In genomic region chr9:134323741-134324358, GRCh38 we compare ENCODE assay signal across 8 cellular contexts. TPM values are rescaled to one million over a fixed set of nuclear protein-coding genes. Genes with fewer than 3 reads are reported as not detected.
DNase-seq lines count a peak whose midpoint lies in the region; ATAC-seq, FAIRE-seq and TF ChIP-seq lines count a peak whose summit lies in the region.

No MANE protein-coding gene starts in this region.

- H3K9me3 Mint-ChIP-seq in MCF 10A (ENCODE audit: unreplicated experiment): no peaks in the 10 kb centered on the region
- H3K9me3 Mint-ChIP-seq in stimulated activated naive B cell treated with anti-CD40 and anti-IgM and Interleukin-4, amounts not matched to agents 10 μg/mL and 1 μg/mL and 100 μg/mL, for 72 hours: no peaks in the 10 kb centered on the region

- H3K4me3 ChIP-seq in keratinocyte (ENCODE audit: control insufficient read depth in 2 of 3, extremely low read depth in 1 of 3, insufficient read depth in 2 of 3, low read depth in 1 of 3, low read length in 3 of 3) (no peak overlapping the region), spleen (no peak overlapping the region)

- no TSS peak for BruUV-seq in MCF 10A (replicated peaks; lab: Mats Ljungman, UMichigan)

- FAIRE-seq in HTR-8/SVneo (lab: Jason Lieb, UNC): peak; percentile 67
- no peak for FAIRE-seq in keratinocyte (lab: Jason Lieb, UNC)

- POLR2A ChIA-PET in MCF 10A (lab: Yijun Ruan, JAX): interaction anchor here (0.6 to 3.3 kb wide), 20 partner anchors 19 to 332 kb away, joined by 3 to 56 read pairs (median 6); partner anchors contain the start of genes BRD3OS and RNU6ATAC

- peaks cover 20% of the 10 kb centered on the region for H3K79me2 ChIP-seq in keratinocyte (ENCODE audit: control insufficient read depth, insufficient read depth, low read length)

- peaks cover 3% of the 10 kb centered on the region for H4K20me1 ChIP-seq in keratinocyte (ENCODE audit: control insufficient read depth, extremely low read depth, insufficient read depth, low read length)

- intact Hi-C loops in MCF 10A (cut with micrococcal nuclease) (no loop called here), spleen (cut with DNase I; ENCODE audit: low total_unique reads) (loop anchor here (10.0 kb wide), 1 partner anchor 149 kb away; no protein-coding TSS in a partner anchor)

- dilution Hi-C loops in keratinocyte (cut with MboI; ENCODE audit: extremely low pct_ligation_motif_present, low sequenced_read_pairs): no loop called here

- no peaks in the 10 kb centered on the region for H3K9me1 ChIP-seq in keratinocyte (ENCODE audit: control insufficient read depth, extremely low read depth, insufficient read depth, low read length)

- no peak overlapping the region for H3K27ac ChIP-seq in keratinocyte (ENCODE audit: control insufficient read depth, insufficient read depth, low read length)
- peak overlapping the region in 1 of 8 donors; percentile 28 for H3K27ac ChIP-seq in spleen

- no peaks in the 10 kb centered on the region for H3K9me3 ChIP-seq in keratinocyte (ENCODE audit: control insufficient read depth, low read depth, low read length)
- H3K9me3 ChIP-seq in spleen: no peaks in the 10 kb centered on the region

- H3K4me1 ChIP-seq in keratinocyte (ENCODE audit: control insufficient read depth, extremely low read depth, insufficient read depth, low read length) (peaks cover 21% of the 10 kb centered on the region), spleen (peaks cover 7 to 76% (median 39%) of the 10 kb centered on the region in 6 donors)

- 74 to 93% (median 84%) methylated on average over 13 to 20 of the region's 20 CpGs for WGBS in spleen, 5 donors

- H2AFZ ChIP-seq in keratinocyte (ENCODE audit: control insufficient read depth, low read length): no peak overlapping the region

- no peaks in the 10 kb centered on the region for H3K27me3 Mint-ChIP-seq in MCF 10A (ENCODE audit: insufficient read depth, unreplicated experiment)
- peaks cover 13 to 28% of the 10 kb centered on the region in 2 donors for H3K27me3 Mint-ChIP-seq in stimulated activated naive B cell treated with anti-CD40 and anti-IgM and Interleukin-4, amounts not matched to agents 10 μg/mL and 1 μg/mL and 100 μg/mL, for 72 hours

- no peak overlapping the region for H3K9ac ChIP-seq in keratinocyte (ENCODE audit: control insufficient read depth, extremely low read depth, insufficient read depth, low read length)

- peaks cover 9% of the 10 kb centered on the region for H3K36me3 Mint-ChIP-seq in MCF 10A (ENCODE audit: insufficient read depth, unreplicated experiment)
- no peaks in the 10 kb centered on the region for H3K36me3 Mint-ChIP-seq in stimulated activated naive B cell treated with anti-CD40 and anti-IgM and Interleukin-4, amounts not matched to agents 10 μg/mL and 1 μg/mL and 100 μg/mL, for 72 hours

- H3K27ac Mint-ChIP-seq in MCF 10A (ENCODE audit: low read depth, unreplicated experiment): peak overlapping the region; percentile 94
- H3K27ac Mint-ChIP-seq in stimulated activated naive B cell treated with anti-CD40 and anti-IgM and Interleukin-4, amounts not matched to agents 10 μg/mL and 1 μg/mL and 100 μg/mL, for 72 hours: no peak overlapping the region

- TF ChIP-seq CTCF in MCF 10A (IDR thresholded peaks at IDR 0.05; ENCODE audit: unreplicated experiment) (no peak), keratinocyte (optimal IDR thresholded peaks at IDR 0.05 in 1 of 3, IDR thresholded peaks at IDR 0.05 in 1 of 3, conservative IDR thresholded peaks at IDR 0.05 in 1 of 3; ENCODE audit: extremely low read depth in 1 of 3, insufficient read depth in 2 of 3, low read length in 3 of 3) (no peak), spleen (IDR thresholded peaks at IDR 0.05 in 8 of 11, conservative IDR thresholded peaks at IDR 0.05 in 3 of 11) (no peak)

- no peak for TF ChIP-seq POLR2A in spleen (IDR thresholded peaks at IDR 0.05)

- H3K4me3 Mint-ChIP-seq in MCF 10A (ENCODE audit: unreplicated experiment): peak overlapping the region; percentile 81
- no peak overlapping the region for H3K4me3 Mint-ChIP-seq in stimulated activated naive B cell treated with anti-CD40 and anti-IgM and Interleukin-4, amounts not matched to agents 10 μg/mL and 1 μg/mL and 100 μg/mL, for 72 hours

- peaks cover 23% of the 10 kb centered on the region for H3K4me1 Mint-ChIP-seq in MCF 10A (ENCODE audit: insufficient read depth, unreplicated experiment)
- peaks cover 3 to 20% of the 10 kb centered on the region in 2 donors for H3K4me1 Mint-ChIP-seq in stimulated activated naive B cell treated with anti-CD40 and anti-IgM and Interleukin-4, amounts not matched to agents 10 μg/mL and 1 μg/mL and 100 μg/mL, for 72 hours

- H3K27me3 ChIP-seq in keratinocyte (ENCODE audit: control insufficient read depth, extremely low read depth, insufficient read depth, low read length) (peaks cover 6% of the 10 kb centered on the region), spleen (replicated peaks in 1 of 7) (peaks cover 0 to 16% (median 0%) of the 10 kb centered on the region in 7 donors)

- CTCF ChIA-PET in MCF 10A (lab: Yijun Ruan, JAX): interaction anchor here (0.7 kb wide), 1 partner anchor 119 kb away, joined by 4 read pairs; no protein-coding TSS in a partner anchor

- peak; percentile 53 for DNase-seq in HTR-8/SVneo (ENCODE audit: insufficient read length, low spot score)
- peak; percentile 92 for DNase-seq in MCF 10A (ENCODE audit: unreplicated experiment)
- DNase-seq in keratinocyte (ENCODE audit: low read depth, low spot score): peak; percentile 76
- peak; percentile 76 for DNase-seq in spleen
- DNase-seq in NCI-H146 treated with DMSO at 0.1 percent for 48 hours (lab: John Stamatoyannopoulos, UW; ENCODE audit: unreplicated experiment): no peak
- DNase-seq in stimulated activated naive B cell treated with anti-CD40 and anti-IgM and Interleukin-4, amounts not matched to agents 10 μg/mL and 1 μg/mL and 100 μg/mL, for 72 hours: no peak
- DNase-seq in AG08396 (ENCODE audit: low spot score): no peak

- H3K36me3 ChIP-seq in keratinocyte (ENCODE audit: control insufficient read depth in 2 of 2, extremely low read depth in 1 of 2, insufficient read depth in 2 of 2, low read length in 2 of 2) (no peaks in the 10 kb centered on the region), spleen (no peaks in the 10 kb centered on the region)

- ATAC-seq in GM18502 (IDR thresholded peaks at IDR 0.05; ENCODE audit: poor library complexity, unreplicated experiment): no peak
- no peak for ATAC-seq in stimulated activated naive B cell treated with anti-CD40 and anti-IgM and Interleukin-4, amounts not matched to agents 10 μg/mL and 1 μg/mL and 100 μg/mL, for 72 hours (replicated peaks)

- no peak overlapping the region for H3K4me2 ChIP-seq in keratinocyte (ENCODE audit: control insufficient read depth, extremely low read depth, insufficient read depth, low read depth, low read length)

RNA-seq across cellular contexts. Expression of gene RXRA, which starts 2.4 kb away (rescaled TPM):
- total RNA-seq in MCF 10A (2022) (57.7 and 65.5 TPM in 2 replicates), spleen (100 to 1,000 TPM in 2 of 7 donors, 10 to 100 TPM in 5; 67.7 to 116 (median 95.6) TPM)
- polyA plus RNA-seq in keratinocyte (9.7 to 17.2 TPM (median 16.7 TPM) in 3 replicates), spleen (10 to 100 TPM; 10.9 to 40.4 (median 11.9) TPM)
- 15.9 TPM for polyA plus RNA-seq in keratinocyte (2011; ENCODE audit: low read depth)
- polyA plus RNA-seq in keratinocyte (2011; cell fraction: cytosol; rRNA removed): 10.5 and 21.8 TPM in 2 replicates
- 19.4 and 29.5 TPM in 2 replicates for polyA plus RNA-seq in keratinocyte (2011; cell fraction: nucleus; rRNA removed)
- 30.5 and 34.7 TPM in 2 replicates for polyA plus RNA-seq in keratinocyte (2012; ENCODE audit: low replicate concordance)
- 19.2 to 55.3 TPM (median 30.6 TPM) in 3 replicates for polyA minus RNA-seq in keratinocyte
- polyA minus RNA-seq in keratinocyte (2011; cell fraction: cytosol; rRNA and poly(A)+ RNA removed): 50.6 TPM
- polyA minus RNA-seq in keratinocyte (2011; cell fraction: nucleus; rRNA and poly(A)+ RNA removed): 26.7 and 27.5 TPM in 2 replicates

Comparison
In these comparisons a context has a peak if more than half of its experiments do, and no peak if none do; other contexts are left out.
1. DNase-seq: peak in HTR-8/SVneo (single experiment), MCF 10A (single experiment), keratinocyte (single experiment) and spleen (single experiment); none in NCI-H146 treated with DMSO at 0.1 percent for 48 hours (single experiment), stimulated activated naive B cell treated with anti-CD40 and anti-IgM and Interleukin-4, amounts not matched to agents 10 μg/mL and 1 μg/mL and 100 μg/mL, for 72 hours (single experiment) and AG08396 (single experiment).